19 cellular contexts compared by ENCODE assay signal in the genomic region with DNA sequence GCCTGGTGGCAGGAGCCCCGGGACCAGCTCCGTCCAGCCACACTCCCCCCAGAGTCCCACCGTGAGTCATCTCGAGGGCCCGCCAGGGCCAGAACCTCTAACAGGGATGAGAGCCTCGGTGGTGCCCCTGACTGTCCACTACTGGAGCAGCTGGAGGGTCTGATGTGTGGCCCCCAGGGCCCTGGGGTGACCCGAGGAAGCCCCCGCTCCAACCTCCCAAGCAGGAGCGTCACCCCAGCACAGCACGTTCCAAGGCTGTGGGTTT.
A peak's percentile ranks its signal among the peaks of the same experiment; 100 is the strongest.
DNase-seq lines count a peak whose midpoint lies in the region; ATAC-seq and TF ChIP-seq lines count a peak whose summit lies in the region.
"Had no signal": no experiment of that assay in that cellular context is flagged by ENCODE, and none has a peak within 500 bp of the region (broad histone marks: within the 10 kb centered on the region; RNA-seq: fewer than 3 reads in every experiment).

No MANE protein-coding gene starts in this region.

- intact Hi-C loops in Right ventricle myocardium superior (cut with DNase I), result no loop called here
- intact Hi-C loops in left cardiac atrium (cut with DNase I), result no loop called here
- intact Hi-C loops in thyroid gland (cut with DNase I), result no loop called here

- WGBS in thyroid gland, 2 donors, result 76 to 82% methylated on average over 7 to 8 of the region's 10 CpGs

- ATAC-seq in Right ventricle myocardium superior (ENCODE audit: poor library complexity) (no peak), left cardiac atrium (no peak)
- ATAC-seq in CD4-positive, CD25-positive, alpha-beta regulatory T cell (ENCODE audit: low read depth in 2 of 2), result no peak
- ATAC-seq: GM12878 had no signal

- H3K27ac Mint-ChIP-seq in CD4-positive, CD25-positive, alpha-beta regulatory T cell, result peak overlapping the region in 2 of 3 donors; percentile 74 to 76
- H3K27ac Mint-ChIP-seq in neural progenitor cell, result no peak overlapping the region
- H3K27ac Mint-ChIP-seq: HFFc6 had no signal

- no peak overlapping the region for H3K9ac ChIP-seq in neural progenitor cell
- H3K9ac ChIP-seq: BLaER1 had no signal

- H3K4me2 ChIP-seq in neural progenitor cell, result no peak overlapping the region
- H3K4me2 ChIP-seq: BLaER1 had no signal

- no peak for TF ChIP-seq POLR2A in thyroid gland (IDR thresholded peaks at IDR 0.05)

- no peak overlapping the region for H2AFZ ChIP-seq in neural progenitor cell (replicated peaks)

- no peaks in the 10 kb centered on the region for H3K27me3 ChIP-seq in CD4-positive, CD25-positive, alpha-beta regulatory T cell (ENCODE audit: control insufficient read depth, insufficient read depth, low read length)
- peaks cover 1% of the 10 kb centered on the region for H3K27me3 ChIP-seq in neural progenitor cell
- no peaks in the 10 kb centered on the region for H3K27me3 ChIP-seq in thyroid gland
- H3K27me3 ChIP-seq: BLaER1 had no signal

- DNase-seq in Right ventricle myocardium superior (peak; percentile 28), left cardiac atrium (no peak), neural progenitor cell (ENCODE audit: low spot score) (no peak), thyroid gland (no peak), iPS-NIHi11 (ENCODE audit: low spot score) (no peak), NCI-H446 treated with DMSO at 0.1 percent for 48 hours (lab: John Stamatoyannopoulos, UW) (no peak)
- DNase-seq in CD4-positive, CD25-positive, alpha-beta regulatory T cell, result no peak
- DNase-seq: 8988T; CD8-positive, alpha-beta memory T cell; COR-L47; DMS 273 treated with DMSO at 0.1 percent for 48 hours; DMS53; DND-41; EL; GOT3; H7; HFFc6 had no signal

- H3K36me3 ChIP-seq in CD4-positive, CD25-positive, alpha-beta regulatory T cell (ENCODE audit: control insufficient read depth, insufficient read depth, low read length), result no peaks in the 10 kb centered on the region
- H3K36me3 ChIP-seq in neural progenitor cell, result no peaks in the 10 kb centered on the region
- no peaks in the 10 kb centered on the region for H3K36me3 ChIP-seq in thyroid gland
- H3K36me3 ChIP-seq: BLaER1 had no signal

- H3K4me1 Mint-ChIP-seq in CD4-positive, CD25-positive, alpha-beta regulatory T cell, result peaks cover 0 to 23% (median 4%) of the 10 kb centered on the region in 4 donors
- peaks cover 27% of the 10 kb centered on the region for H3K4me1 Mint-ChIP-seq in neural progenitor cell

- H3K27ac ChIP-seq in CD4-positive, CD25-positive, alpha-beta regulatory T cell (ENCODE audit: insufficient read depth, low read length, poor library complexity, severe bottlenecking), result no peak overlapping the region
- H3K27ac ChIP-seq in neural progenitor cell, result no peak overlapping the region
- H3K27ac ChIP-seq in thyroid gland, result peak overlapping the region in 2 of 3 donors; percentile 17 to 23
- H3K27ac ChIP-seq: BLaER1 had no signal

- TF ChIP-seq CTCF in neural progenitor cell (IDR thresholded peaks at IDR 0.05), result no peak
- no peak for TF ChIP-seq CTCF in thyroid gland (IDR thresholded peaks at IDR 0.05)

- no peaks in the 10 kb centered on the region for H3K79me2 ChIP-seq in neural progenitor cell (ENCODE audit: low read depth)

- H3K27me3 Mint-ChIP-seq in CD4-positive, CD25-positive, alpha-beta regulatory T cell, result no peaks in the 10 kb centered on the region
- peaks cover 7% of the 10 kb centered on the region for H3K27me3 Mint-ChIP-seq in neural progenitor cell (ENCODE audit: insufficient read depth, low read depth)

- H3K9me3 ChIP-seq in CD4-positive, CD25-positive, alpha-beta regulatory T cell (ENCODE audit: control insufficient read depth in 2 of 2, low read length in 2 of 2), result no peaks in the 10 kb centered on the region
- H3K9me3 ChIP-seq in neural progenitor cell (ENCODE audit: low read depth) (no peaks in the 10 kb centered on the region), thyroid gland (no peaks in the 10 kb centered on the region)
- H3K9me3 ChIP-seq: BLaER1 had no signal

- H3K9me3 Mint-ChIP-seq in CD4-positive, CD25-positive, alpha-beta regulatory T cell, result no peaks in the 10 kb centered on the region
- no peaks in the 10 kb centered on the region for H3K9me3 Mint-ChIP-seq in neural progenitor cell
- H3K9me3 Mint-ChIP-seq: CD8-positive, alpha-beta memory T cell; HFFc6 had no signal

- no peak overlapping the region for H3K4me3 ChIP-seq in CD4-positive, CD25-positive, alpha-beta regulatory T cell (ENCODE audit: low read depth, low read length)
- H3K4me3 ChIP-seq in neural progenitor cell (no peak overlapping the region), thyroid gland (replicated peaks in 1 of 3) (no peak overlapping the region)
- H3K4me3 ChIP-seq: BLaER1, GM12878 had no signal

- H4K20me1 ChIP-seq in neural progenitor cell (ENCODE audit: low read depth), result no peaks in the 10 kb centered on the region
- H4K20me1 ChIP-seq: BLaER1 had no signal

- no peak overlapping the region for H3K4me3 Mint-ChIP-seq in CD4-positive, CD25-positive, alpha-beta regulatory T cell
- H3K4me3 Mint-ChIP-seq in neural progenitor cell, result peak overlapping the region; percentile 66
- H3K4me3 Mint-ChIP-seq: CD8-positive, alpha-beta memory T cell; HFFc6 had no signal

- H3F3A ChIP-seq in neural progenitor cell (ENCODE audit: low read depth), result no peaks in the 10 kb centered on the region

- peaks cover 23% of the 10 kb centered on the region for H3K4me1 ChIP-seq in CD4-positive, CD25-positive, alpha-beta regulatory T cell (ENCODE audit: control insufficient read depth, insufficient read depth, low read length, poor library complexity, severe bottlenecking)
- peaks cover 14% of the 10 kb centered on the region for H3K4me1 ChIP-seq in neural progenitor cell
- H3K4me1 ChIP-seq in thyroid gland, result no peaks in the 10 kb centered on the region

- H3K36me3 Mint-ChIP-seq in CD4-positive, CD25-positive, alpha-beta regulatory T cell, result peaks cover under 1% of the 10 kb centered on the region
- H3K36me3 Mint-ChIP-seq in neural progenitor cell, result no peaks in the 10 kb centered on the region
- H3K36me3 Mint-ChIP-seq: CD8-positive, alpha-beta memory T cell had no signal

Comparison
In these comparisons a context has a peak if more than half of its experiments do, and no peak if none do; other contexts are left out.
1. H3K27ac ChIP-seq: peak in thyroid gland (2 of 3); none in CD4-positive, CD25-positive, alpha-beta regulatory T cell (single experiment) and neural progenitor cell (single experiment).